ENCODE assay signal across 13 cellular contexts in the genomic region with DNA sequence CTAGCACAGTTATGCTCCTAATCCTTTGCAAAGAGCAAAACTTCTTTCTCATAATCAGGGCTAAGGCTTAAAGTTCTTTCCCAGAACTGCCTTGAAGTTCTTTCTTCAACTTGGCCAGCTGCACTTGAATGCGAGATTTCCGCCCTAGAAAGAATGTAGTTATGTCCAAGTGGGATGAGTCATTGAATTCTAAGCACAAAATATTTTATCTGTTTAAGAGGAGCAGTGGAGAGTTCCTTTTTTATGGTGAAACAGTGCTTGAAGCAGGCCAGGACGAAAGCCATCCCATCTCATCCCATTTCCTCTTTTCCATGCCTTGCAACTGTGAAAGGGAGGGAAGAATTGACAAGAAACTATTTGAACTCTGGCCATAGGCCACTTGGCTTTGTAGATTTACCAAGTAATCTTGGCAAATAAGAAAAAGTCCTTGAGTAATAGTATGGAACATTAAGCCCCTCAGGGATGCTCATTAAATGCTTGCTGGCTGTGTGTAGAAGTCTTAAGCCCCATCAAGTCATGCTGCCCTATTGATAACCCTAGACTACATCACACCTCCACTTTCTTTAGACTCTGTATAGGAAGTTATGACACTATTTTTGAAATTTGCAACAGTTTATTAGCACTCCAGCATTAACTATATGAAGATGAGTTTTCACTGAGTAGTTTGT.
DNase-seq lines count a peak whose midpoint lies in the region; ATAC-seq, FAIRE-seq and TF ChIP-seq lines count a peak whose summit lies in the region.
"Had no signal": no experiment of that assay in that cellular context is flagged by ENCODE, and none has a peak within 500 bp of the region (broad histone marks: within the 10 kb centered on the region; RNA-seq: fewer than 3 reads in every experiment).

No MANE protein-coding gene starts in this region.

- H3K9ac ChIP-seq in liver (ENCODE audit: low read depth in 1 of 2, low read length in 2 of 2) (no peak overlapping the region), HepG2 (ENCODE audit: insufficient read depth, low read depth, low read length) (no peak overlapping the region), colonic mucosa (ENCODE audit: low read depth in 2 of 2, low read length in 2 of 2) (no peak overlapping the region)

- WGBS in liver, result 62% methylated on average over 3 of the region's 3 CpGs
- 4% methylated on average over 3 of the region's 3 CpGs for WGBS in HepG2 (ENCODE audit: low lambda C conversion rate)

- no peak overlapping the region for H2AFZ ChIP-seq in HepG2 (ENCODE audit: low read length)

- intact Hi-C loops in HepG2 (cut with micrococcal nuclease; ENCODE audit: unreplicated experiment) (no loop called here), colonic mucosa (cut with DNase I) (no loop called here)

- H3K4me3 ChIP-seq in liver (ENCODE audit: low read depth in 1 of 3, low read length in 3 of 3) (no peak overlapping the region), HepG2 (replicated peaks in 1 of 3; ENCODE audit: insufficient read depth in 1 of 3, low read depth in 2 of 3, low read length in 3 of 3) (no peak overlapping the region), colonic mucosa (no peak overlapping the region)

- H3K27ac ChIP-seq in liver (ENCODE audit: low read depth in 1 of 2, low read length in 2 of 2), result no peak overlapping the region
- no peak overlapping the region for H3K27ac ChIP-seq in HepG2 (ENCODE audit: extremely low read length, insufficient read depth, low read length)
- H3K27ac ChIP-seq in colonic mucosa, result peak overlapping the region; percentile 26

- H3K36me3 ChIP-seq in liver (ENCODE audit: control insufficient read depth in 4 of 4, insufficient read depth in 3 of 4, low read depth in 1 of 4, low read length in 3 of 4), result no peaks in the 10 kb centered on the region
- no peaks in the 10 kb centered on the region for H3K36me3 ChIP-seq in HepG2 (replicated peaks in 1 of 2; ENCODE audit: control insufficient read depth in 1 of 2, insufficient read depth in 2 of 2, low read length in 2 of 2)
- H3K36me3 ChIP-seq in colonic mucosa, result no peaks in the 10 kb centered on the region

- TF ChIP-seq CTCF in liver (IDR thresholded peaks at IDR 0.05; ENCODE audit: low read depth, low read length, missing input control) (no peak), HepG2 (CRISPR knock-in tag; IDR thresholded peaks at IDR 0.05) (no peak), colonic mucosa (IDR thresholded peaks at IDR 0.05) (no peak)

- FAIRE-seq in HepG2 (lab: Jason Lieb, UNC), result no peak
- FAIRE-seq: A204.1, TTC549 had no signal

- no peak overlapping the region for H3K4me2 ChIP-seq in HepG2 (ENCODE audit: low read depth, low read length)

- in situ Hi-C loops in HepG2 (cut with HindIII; ENCODE audit: extremely low pct_ligation_motif_present, low pct_unique_long_range_greater_than_20kb), result no loop called here

- no peaks in the 10 kb centered on the region for H3K4me1 ChIP-seq in liver (ENCODE audit: control insufficient read depth in 4 of 4, insufficient read depth in 4 of 4, low read length in 3 of 4)
- no peaks in the 10 kb centered on the region for H3K4me1 ChIP-seq in HepG2 (ENCODE audit: insufficient read depth, low read length)
- no peaks in the 10 kb centered on the region for H3K4me1 ChIP-seq in colonic mucosa

- no peak for DNase-seq in HepG2 (ENCODE audit: low spot score)
- no peak for DNase-seq in colonic mucosa
- peak; percentile 13 for DNase-seq in midbrain (lab: John Stamatoyannopoulos, UW)
- DNase-seq in OCI-M2 (lab: John Stamatoyannopoulos, UW; ENCODE audit: unreplicated experiment), result no peak
- no peak for DNase-seq in DMS79 (lab: John Stamatoyannopoulos, UW)
- DNase-seq: caudate nucleus; naive thymus-derived CD4-positive, alpha-beta T cell had no signal

- H3K9me3 ChIP-seq in liver (ENCODE audit: control insufficient read depth in 4 of 4, low read length in 3 of 4) (no peaks in the 10 kb centered on the region), HepG2 (ENCODE audit: low read length) (no peaks in the 10 kb centered on the region), colonic mucosa (no peaks in the 10 kb centered on the region)

- TF ChIP-seq RAD21 in liver (IDR thresholded peaks at IDR 0.05), result peak in 1 of 2 donors; percentile 17
- TF ChIP-seq RAD21 in HepG2 (CRISPR knock-in tag; IDR thresholded peaks at IDR 0.05), result no peak

- H4K20me1 ChIP-seq in HepG2 (ENCODE audit: insufficient read depth, low read length), result no peaks in the 10 kb centered on the region

- ATAC-seq in HepG2, result no peak
- ATAC-seq in HG02678 (IDR thresholded peaks at IDR 0.05; ENCODE audit: unreplicated experiment), result no peak
- no peak for ATAC-seq in HG03280 (IDR thresholded peaks at IDR 0.05; ENCODE audit: unreplicated experiment)
- ATAC-seq: naive thymus-derived CD4-positive, alpha-beta T cell; stimulated activated effector memory CD8-positive, alpha-beta T cell treated with anti-CD3 and anti-CD28 coated beads, Interleukin-12 subunit alpha, Interleukin-12 subunit beta, amount 100 ng/mL, for 72 hours had no signal

- no TSS peak for BruUV-seq in HepG2 (replicated peaks; lab: Mats Ljungman, UMichigan)

- no peaks in the 10 kb centered on the region for H3K27me3 ChIP-seq in liver (ENCODE audit: control insufficient read depth in 4 of 4, insufficient read depth in 4 of 4, low read length in 3 of 4)
- H3K27me3 ChIP-seq in HepG2 (ENCODE audit: control insufficient read depth in 1 of 2, insufficient read depth in 2 of 2, low read length in 2 of 2), result no peaks in the 10 kb centered on the region; a peak in 1 of 5 replicates
- no peaks in the 10 kb centered on the region for H3K27me3 ChIP-seq in colonic mucosa

- TF ChIP-seq EP300 in HepG2 (IDR thresholded peaks at IDR 0.05; ENCODE audit: low read depth in 2 of 2, low read length in 2 of 2), result no peak
- TF ChIP-seq EP300 in HepG2 (CRISPR knock-in tag; IDR thresholded peaks at IDR 0.05; ENCODE audit: borderline replicate concordance), result no peak

- CTCF ChIA-PET in HepG2 (lab: Yijun Ruan, JAX; ENCODE audit: low intra/inter-chr PET ratio, low total read pairs), result no interaction called here

- POLR2A ChIA-PET in HepG2 (lab: Yijun Ruan, JAX), result no interaction called here

- TF ChIP-seq POLR2A in HepG2 (IDR thresholded peaks at IDR 0.05; ENCODE audit: insufficient read depth in 1 of 2, low read depth in 2 of 2, low read length in 2 of 2), result no peak

- no peaks in the 10 kb centered on the region for H3K79me2 ChIP-seq in HepG2 (ENCODE audit: insufficient read depth, low read length)

TF ChIP-seq in liver, 16 proteins besides CTCF, POLR2A, EP300 and RAD21 (continues in another document):
- TF ChIP-seq EGR1 (IDR thresholded peaks at IDR 0.05; ENCODE audit: low read depth in 2 of 2), result no peak
- TF ChIP-seq YY1 (IDR thresholded peaks at IDR 0.05), result no peak
- no peak for TF ChIP-seq SP1 (IDR thresholded peaks at IDR 0.05)
- TF ChIP-seq FOXA2 (IDR thresholded peaks at IDR 0.05), result no peak
- TF ChIP-seq, protein P1, sequence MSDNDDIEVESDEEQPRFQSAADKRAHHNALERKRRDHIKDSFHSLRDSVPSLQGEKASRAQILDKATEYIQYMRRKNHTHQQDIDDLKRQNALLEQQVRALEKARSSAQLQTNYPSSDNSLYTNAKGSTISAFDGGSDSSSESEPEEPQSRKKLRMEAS (IDR thresholded peaks at IDR 0.05), result peak; percentile 18
- no peak for TF ChIP-seq GABPA (IDR thresholded peaks at IDR 0.05 in 1 of 2, conservative IDR thresholded peaks at IDR 0.05 in 1 of 2)
- TF ChIP-seq HNF4A (conservative IDR thresholded peaks at IDR 0.05), result no peak
- peak; percentile 83 to 87 for TF ChIP-seq JUND (IDR thresholded peaks at IDR 0.05)
- TF ChIP-seq FOXA1 (IDR thresholded peaks at IDR 0.05), result no peak

TF ChIP-seq in HepG2, 621 proteins besides CTCF, POLR2A, EP300 and RAD21 (continues in another document):
- TF ChIP-seq, protein P2, sequence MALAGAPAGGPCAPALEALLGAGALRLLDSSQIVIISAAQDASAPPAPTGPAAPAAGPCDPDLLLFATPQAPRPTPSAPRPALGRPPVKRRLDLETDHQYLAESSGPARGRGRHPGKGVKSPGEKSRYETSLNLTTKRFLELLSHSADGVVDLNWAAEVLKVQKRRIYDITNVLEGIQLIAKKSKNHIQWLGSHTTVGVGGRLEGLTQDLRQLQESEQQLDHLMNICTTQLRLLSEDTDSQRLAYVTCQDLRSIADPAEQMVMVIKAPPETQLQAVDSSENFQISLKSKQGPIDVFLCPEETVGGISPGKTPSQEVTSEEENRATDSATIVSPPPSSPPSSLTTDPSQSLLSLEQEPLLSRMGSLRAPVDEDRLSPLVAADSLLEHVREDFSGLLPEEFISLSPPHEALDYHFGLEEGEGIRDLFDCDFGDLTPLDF (CRISPR knock-in tag; IDR thresholded peaks at IDR 0.05), result no peak
- TF ChIP-seq EED (CRISPR knock-in tag; IDR thresholded peaks at IDR 0.05), result no peak
- TF ChIP-seq, protein P3, sequence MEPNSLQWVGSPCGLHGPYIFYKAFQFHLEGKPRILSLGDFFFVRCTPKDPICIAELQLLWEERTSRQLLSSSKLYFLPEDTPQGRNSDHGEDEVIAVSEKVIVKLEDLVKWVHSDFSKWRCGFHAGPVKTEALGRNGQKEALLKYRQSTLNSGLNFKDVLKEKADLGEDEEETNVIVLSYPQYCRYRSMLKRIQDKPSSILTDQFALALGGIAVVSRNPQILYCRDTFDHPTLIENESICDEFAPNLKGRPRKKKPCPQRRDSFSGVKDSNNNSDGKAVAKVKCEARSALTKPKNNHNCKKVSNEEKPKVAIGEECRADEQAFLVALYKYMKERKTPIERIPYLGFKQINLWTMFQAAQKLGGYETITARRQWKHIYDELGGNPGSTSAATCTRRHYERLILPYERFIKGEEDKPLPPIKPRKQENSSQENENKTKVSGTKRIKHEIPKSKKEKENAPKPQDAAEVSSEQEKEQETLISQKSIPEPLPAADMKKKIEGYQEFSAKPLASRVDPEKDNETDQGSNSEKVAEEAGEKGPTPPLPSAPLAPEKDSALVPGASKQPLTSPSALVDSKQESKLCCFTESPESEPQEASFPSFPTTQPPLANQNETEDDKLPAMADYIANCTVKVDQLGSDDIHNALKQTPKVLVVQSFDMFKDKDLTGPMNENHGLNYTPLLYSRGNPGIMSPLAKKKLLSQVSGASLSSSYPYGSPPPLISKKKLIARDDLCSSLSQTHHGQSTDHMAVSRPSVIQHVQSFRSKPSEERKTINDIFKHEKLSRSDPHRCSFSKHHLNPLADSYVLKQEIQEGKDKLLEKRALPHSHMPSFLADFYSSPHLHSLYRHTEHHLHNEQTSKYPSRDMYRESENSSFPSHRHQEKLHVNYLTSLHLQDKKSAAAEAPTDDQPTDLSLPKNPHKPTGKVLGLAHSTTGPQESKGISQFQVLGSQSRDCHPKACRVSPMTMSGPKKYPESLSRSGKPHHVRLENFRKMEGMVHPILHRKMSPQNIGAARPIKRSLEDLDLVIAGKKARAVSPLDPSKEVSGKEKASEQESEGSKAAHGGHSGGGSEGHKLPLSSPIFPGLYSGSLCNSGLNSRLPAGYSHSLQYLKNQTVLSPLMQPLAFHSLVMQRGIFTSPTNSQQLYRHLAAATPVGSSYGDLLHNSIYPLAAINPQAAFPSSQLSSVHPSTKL (CRISPR knock-in tag; IDR thresholded peaks at IDR 0.05), result no peak
- TF ChIP-seq HHEX (CRISPR knock-in tag; IDR thresholded peaks at IDR 0.05), result no peak
